Comparison of ENCODE assay signal across 1 cellular context in the genomic region with DNA sequence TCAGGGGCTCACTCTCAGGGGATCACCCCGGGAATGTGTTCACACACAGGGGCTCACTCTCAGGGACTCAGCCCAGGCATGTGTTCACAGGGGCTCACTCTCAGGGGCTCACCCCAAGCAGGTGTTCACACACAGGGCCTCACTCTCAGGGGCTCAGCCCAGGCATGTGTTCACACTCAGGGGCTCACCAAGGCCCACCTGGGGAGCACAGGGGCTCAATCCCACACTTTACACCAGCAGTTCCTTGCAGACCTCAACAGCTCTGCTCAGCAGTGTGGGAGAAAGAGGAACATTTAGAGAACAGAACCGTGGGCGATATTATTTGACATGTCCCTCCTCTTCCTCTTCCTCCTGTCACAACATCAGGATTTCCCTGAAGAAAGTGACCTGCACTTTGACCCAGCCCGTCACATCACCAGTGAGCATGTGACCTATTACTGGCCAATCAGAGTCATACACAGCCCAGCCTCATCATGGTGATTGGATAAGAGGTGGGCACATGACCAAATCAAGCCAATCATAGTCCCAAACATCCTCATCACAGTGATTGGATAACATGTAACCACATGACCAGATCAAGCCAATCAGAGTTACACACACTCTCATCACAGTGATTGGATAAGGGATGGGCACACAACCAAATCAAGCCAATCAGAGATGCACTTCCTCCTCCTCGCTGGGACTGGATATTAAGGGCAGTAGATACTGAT.
TF ChIP-seq lines count a peak whose summit lies in the region.

No MANE protein-coding gene starts in this region.

TF ChIP-seq in K562, 482 proteins besides CTCF, POLR2A, EP300 and RAD21 (continued from another document and continues in another):
- TF ChIP-seq, protein P1, sequence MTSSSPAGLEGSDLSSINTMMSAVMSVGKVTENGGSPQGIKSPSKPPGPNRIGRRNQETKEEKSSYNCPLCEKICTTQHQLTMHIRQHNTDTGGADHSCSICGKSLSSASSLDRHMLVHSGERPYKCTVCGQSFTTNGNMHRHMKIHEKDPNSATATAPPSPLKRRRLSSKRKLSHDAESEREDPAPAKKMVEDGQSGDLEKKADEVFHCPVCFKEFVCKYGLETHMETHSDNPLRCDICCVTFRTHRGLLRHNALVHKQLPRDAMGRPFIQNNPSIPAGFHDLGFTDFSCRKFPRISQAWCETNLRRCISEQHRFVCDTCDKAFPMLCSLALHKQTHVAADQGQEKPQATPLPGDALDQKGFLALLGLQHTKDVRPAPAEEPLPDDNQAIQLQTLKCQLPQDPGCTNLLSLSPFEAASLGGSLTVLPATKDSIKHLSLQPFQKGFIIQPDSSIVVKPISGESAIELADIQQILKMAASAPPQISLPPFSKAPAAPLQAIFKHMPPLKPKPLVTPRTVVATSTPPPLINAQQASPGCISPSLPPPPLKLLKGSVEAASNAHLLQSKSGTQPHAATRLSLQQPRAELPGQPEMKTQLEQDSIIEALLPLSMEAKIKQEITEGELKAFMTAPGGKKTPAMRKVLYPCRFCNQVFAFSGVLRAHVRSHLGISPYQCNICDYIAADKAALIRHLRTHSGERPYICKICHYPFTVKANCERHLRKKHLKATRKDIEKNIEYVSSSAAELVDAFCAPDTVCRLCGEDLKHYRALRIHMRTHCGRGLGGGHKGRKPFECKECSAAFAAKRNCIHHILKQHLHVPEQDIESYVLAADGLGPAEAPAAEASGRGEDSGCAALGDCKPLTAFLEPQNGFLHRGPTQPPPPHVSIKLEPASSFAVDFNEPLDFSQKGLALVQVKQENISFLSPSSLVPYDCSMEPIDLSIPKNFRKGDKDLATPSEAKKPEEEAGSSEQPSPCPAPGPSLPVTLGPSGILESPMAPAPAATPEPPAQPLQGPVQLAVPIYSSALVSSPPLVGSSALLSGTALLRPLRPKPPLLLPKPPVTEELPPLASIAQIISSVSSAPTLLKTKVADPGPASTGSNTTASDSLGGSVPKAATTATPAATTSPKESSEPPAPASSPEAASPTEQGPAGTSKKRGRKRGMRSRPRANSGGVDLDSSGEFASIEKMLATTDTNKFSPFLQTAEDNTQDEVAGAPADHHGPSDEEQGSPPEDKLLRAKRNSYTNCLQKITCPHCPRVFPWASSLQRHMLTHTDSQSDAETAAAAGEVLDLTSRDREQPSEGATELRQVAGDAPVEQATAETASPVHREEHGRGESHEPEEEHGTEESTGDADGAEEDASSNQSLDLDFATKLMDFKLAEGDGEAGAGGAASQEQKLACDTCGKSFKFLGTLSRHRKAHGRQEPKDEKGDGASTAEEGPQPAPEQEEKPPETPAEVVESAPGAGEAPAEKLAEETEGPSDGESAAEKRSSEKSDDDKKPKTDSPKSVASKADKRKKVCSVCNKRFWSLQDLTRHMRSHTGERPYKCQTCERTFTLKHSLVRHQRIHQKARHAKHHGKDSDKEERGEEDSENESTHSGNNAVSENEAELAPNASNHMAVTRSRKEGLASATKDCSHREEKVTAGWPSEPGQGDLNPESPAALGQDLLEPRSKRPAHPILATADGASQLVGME (CRISPR knock-in tag; IDR thresholded peaks at IDR 0.05) = peak; percentile 38; the same call in 1 of the 2 replicates
- no peak for TF ChIP-seq KDM1A (IDR thresholded peaks at IDR 0.05)
- peak; percentile 53; the same call in 1 of the 2 replicates for TF ChIP-seq HOMEZ (CRISPR knock-in tag; IDR thresholded peaks at IDR 0.05)
- TF ChIP-seq ZNF224 (CRISPR knock-in tag; IDR thresholded peaks at IDR 0.05) = no peak
- TF ChIP-seq SMARCE1 (IDR thresholded peaks at IDR 0.05) = no peak
- no peak for TF ChIP-seq ZNF124 (CRISPR knock-in tag; IDR thresholded peaks at IDR 0.05)
- no peak for TF ChIP-seq HNRNPL (IDR thresholded peaks at IDR 0.05; ENCODE audit: low read depth, low read length)
- TF ChIP-seq PRPF4 (IDR thresholded peaks at IDR 0.05; ENCODE audit: insufficient read depth, low read depth, low read length, poor library complexity, severe bottlenecking) = no peak
- TF ChIP-seq, protein P2, sequence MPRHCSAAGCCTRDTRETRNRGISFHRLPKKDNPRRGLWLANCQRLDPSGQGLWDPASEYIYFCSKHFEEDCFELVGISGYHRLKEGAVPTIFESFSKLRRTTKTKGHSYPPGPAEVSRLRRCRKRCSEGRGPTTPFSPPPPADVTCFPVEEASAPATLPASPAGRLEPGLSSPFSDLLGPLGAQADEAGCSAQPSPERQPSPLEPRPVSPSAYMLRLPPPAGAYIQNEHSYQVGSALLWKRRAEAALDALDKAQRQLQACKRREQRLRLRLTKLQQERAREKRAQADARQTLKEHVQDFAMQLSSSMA (CRISPR knock-in tag; IDR thresholded peaks at IDR 0.05) = no peak
- TF ChIP-seq CBX5 (IDR thresholded peaks at IDR 0.05; ENCODE audit: borderline replicate concordance, low read depth) = no peak
- no peak for TF ChIP-seq CBFA2T3 (IDR thresholded peaks at IDR 0.05)
- no peak for TF ChIP-seq KAT7 (CRISPR knock-in tag; IDR thresholded peaks at IDR 0.05; ENCODE audit: borderline replicate concordance)
- no peak for TF ChIP-seq NFE2 (IDR thresholded peaks at IDR 0.05; ENCODE audit: low read depth)
- no peak for TF ChIP-seq CREBBP (IDR thresholded peaks at IDR 0.05; ENCODE audit: low read depth, low read length)
- no peak for TF ChIP-seq ADNP (tag; IDR thresholded peaks at IDR 0.05)
- no peak for TF ChIP-seq TAF15 (IDR thresholded peaks at IDR 0.05; ENCODE audit: low read depth, low read length)
- no peak for TF ChIP-seq RBM14 (IDR thresholded peaks at IDR 0.05; ENCODE audit: borderline replicate concordance, insufficient read depth, low read depth, low read length)
- peak; percentile 58 for TF ChIP-seq KDM5B (IDR thresholded peaks at IDR 0.05; ENCODE audit: insufficient replicate concordance, low read depth, low read length)
- TF ChIP-seq NR2C1 (IDR thresholded peaks at IDR 0.05) = peak; percentile 94
- TF ChIP-seq NR2C1 (tag; IDR thresholded peaks at IDR 0.05) = peak; percentile 97
- no peak for TF ChIP-seq TEAD2 (tag; IDR thresholded peaks at IDR 0.05)
- no peak for TF ChIP-seq RFX1 (IDR thresholded peaks at IDR 0.05)
- TF ChIP-seq SNAPC5 (CRISPR knock-in tag; IDR thresholded peaks at IDR 0.05) = no peak
- TF ChIP-seq TCF15 (CRISPR knock-in tag; IDR thresholded peaks at IDR 0.05) = peak; percentile 30; the same call in 1 of the 2 replicates
- no peak for TF ChIP-seq EP400 (IDR thresholded peaks at IDR 0.05)
- no peak for TF ChIP-seq PTRF (tag; IDR thresholded peaks at IDR 0.05)
- TF ChIP-seq RAD51 (IDR thresholded peaks at IDR 0.05; ENCODE audit: borderline replicate concordance, low read depth) = peak; percentile 99
- TF ChIP-seq RBBP5 (IDR thresholded peaks at IDR 0.05; ENCODE audit: borderline replicate concordance, insufficient read depth, low read length, poor library complexity, severe bottlenecking) = no peak
- TF ChIP-seq, protein P3, sequence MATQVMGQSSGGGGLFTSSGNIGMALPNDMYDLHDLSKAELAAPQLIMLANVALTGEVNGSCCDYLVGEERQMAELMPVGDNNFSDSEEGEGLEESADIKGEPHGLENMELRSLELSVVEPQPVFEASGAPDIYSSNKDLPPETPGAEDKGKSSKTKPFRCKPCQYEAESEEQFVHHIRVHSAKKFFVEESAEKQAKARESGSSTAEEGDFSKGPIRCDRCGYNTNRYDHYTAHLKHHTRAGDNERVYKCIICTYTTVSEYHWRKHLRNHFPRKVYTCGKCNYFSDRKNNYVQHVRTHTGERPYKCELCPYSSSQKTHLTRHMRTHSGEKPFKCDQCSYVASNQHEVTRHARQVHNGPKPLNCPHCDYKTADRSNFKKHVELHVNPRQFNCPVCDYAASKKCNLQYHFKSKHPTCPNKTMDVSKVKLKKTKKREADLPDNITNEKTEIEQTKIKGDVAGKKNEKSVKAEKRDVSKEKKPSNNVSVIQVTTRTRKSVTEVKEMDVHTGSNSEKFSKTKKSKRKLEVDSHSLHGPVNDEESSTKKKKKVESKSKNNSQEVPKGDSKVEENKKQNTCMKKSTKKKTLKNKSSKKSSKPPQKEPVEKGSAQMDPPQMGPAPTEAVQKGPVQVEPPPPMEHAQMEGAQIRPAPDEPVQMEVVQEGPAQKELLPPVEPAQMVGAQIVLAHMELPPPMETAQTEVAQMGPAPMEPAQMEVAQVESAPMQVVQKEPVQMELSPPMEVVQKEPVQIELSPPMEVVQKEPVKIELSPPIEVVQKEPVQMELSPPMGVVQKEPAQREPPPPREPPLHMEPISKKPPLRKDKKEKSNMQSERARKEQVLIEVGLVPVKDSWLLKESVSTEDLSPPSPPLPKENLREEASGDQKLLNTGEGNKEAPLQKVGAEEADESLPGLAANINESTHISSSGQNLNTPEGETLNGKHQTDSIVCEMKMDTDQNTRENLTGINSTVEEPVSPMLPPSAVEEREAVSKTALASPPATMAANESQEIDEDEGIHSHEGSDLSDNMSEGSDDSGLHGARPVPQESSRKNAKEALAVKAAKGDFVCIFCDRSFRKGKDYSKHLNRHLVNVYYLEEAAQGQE (CRISPR knock-in tag; IDR thresholded peaks at IDR 0.05; ENCODE audit: low read depth) = 0 out of 2 replicates have a peak, but pooled peaks have one; percentile 39
- TF ChIP-seq SIN3B (IDR thresholded peaks at IDR 0.05; ENCODE audit: low read depth) = 0 out of 2 replicates have a peak, but pooled peaks have one; percentile 20
- TF ChIP-seq ZNF41 (CRISPR knock-in tag; conservative IDR thresholded peaks at IDR 0.05) = 0 out of 2 replicates have a peak, but pooled peaks have one; percentile 42
- no peak for TF ChIP-seq HDAC2 (IDR thresholded peaks at IDR 0.05)
- no peak for TF ChIP-seq ZNF717 (CRISPR knock-in tag; IDR thresholded peaks at IDR 0.05)
- 0 out of 2 replicates have a peak, but pooled peaks have one; percentile 24 for TF ChIP-seq ZNF165 (CRISPR knock-in tag; IDR thresholded peaks at IDR 0.05; ENCODE audit: borderline replicate concordance)
- peak; percentile 36; the same call in 1 of the 2 replicates for TF ChIP-seq MTA3 (IDR thresholded peaks at IDR 0.05; ENCODE audit: borderline replicate concordance)
- no peak for TF ChIP-seq SLC30A9 (CRISPR knock-in tag; IDR thresholded peaks at IDR 0.05)
- TF ChIP-seq MYC (IDR thresholded peaks at IDR 0.05; ENCODE audit: low read depth, low read length) = no peak
- peak; percentile 32; the same call in 1 of the 2 replicates for TF ChIP-seq MYC (CRISPR knock-in tag; IDR thresholded peaks at IDR 0.05; ENCODE audit: borderline replicate concordance, low read depth)
- no peak for TF ChIP-seq CEBPB (tag; IDR thresholded peaks at IDR 0.05)
- TF ChIP-seq ZSCAN29 (IDR thresholded peaks at IDR 0.05) = no peak
- TF ChIP-seq, protein P4, sequence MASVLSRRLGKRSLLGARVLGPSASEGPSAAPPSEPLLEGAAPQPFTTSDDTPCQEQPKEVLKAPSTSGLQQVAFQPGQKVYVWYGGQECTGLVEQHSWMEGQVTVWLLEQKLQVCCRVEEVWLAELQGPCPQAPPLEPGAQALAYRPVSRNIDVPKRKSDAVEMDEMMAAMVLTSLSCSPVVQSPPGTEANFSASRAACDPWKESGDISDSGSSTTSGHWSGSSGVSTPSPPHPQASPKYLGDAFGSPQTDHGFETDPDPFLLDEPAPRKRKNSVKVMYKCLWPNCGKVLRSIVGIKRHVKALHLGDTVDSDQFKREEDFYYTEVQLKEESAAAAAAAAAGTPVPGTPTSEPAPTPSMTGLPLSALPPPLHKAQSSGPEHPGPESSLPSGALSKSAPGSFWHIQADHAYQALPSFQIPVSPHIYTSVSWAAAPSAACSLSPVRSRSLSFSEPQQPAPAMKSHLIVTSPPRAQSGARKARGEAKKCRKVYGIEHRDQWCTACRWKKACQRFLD (CRISPR knock-in tag; IDR thresholded peaks at IDR 0.05) = 0 out of 2 replicates have a peak, but pooled peaks have one; percentile 52
- 0 out of 2 replicates have a peak, but pooled peaks have one; percentile 29 for TF ChIP-seq ZNF707 (CRISPR knock-in tag; conservative IDR thresholded peaks at IDR 0.05)
- TF ChIP-seq ZNF239 (CRISPR knock-in tag; IDR thresholded peaks at IDR 0.05) = no peak
- no peak for TF ChIP-seq CHD4 (IDR thresholded peaks at IDR 0.05; ENCODE audit: insufficient read depth, insufficient replicate concordance, low read depth, low read length, poor library complexity, severe bottlenecking)
- TF ChIP-seq TEAD1 (CRISPR knock-in tag; IDR thresholded peaks at IDR 0.05) = peak in 1 of 2 experiments; percentile 62; a peak in 2 of 4 replicates
- no peak for TF ChIP-seq GATAD2B (IDR thresholded peaks at IDR 0.05; ENCODE audit: borderline replicate concordance)
- TF ChIP-seq MBD2 (IDR thresholded peaks at IDR 0.05; ENCODE audit: borderline replicate concordance, low read depth) = peak; percentile 82
- TF ChIP-seq NFXL1 (CRISPR knock-in tag; IDR thresholded peaks at IDR 0.05) = no peak
- TF ChIP-seq MBD1 (CRISPR knock-in tag; IDR thresholded peaks at IDR 0.05) = no peak
- no peak for TF ChIP-seq COPS2 (conservative IDR thresholded peaks at IDR 0.05)
- no peak for TF ChIP-seq ZNF75A (CRISPR knock-in tag; IDR thresholded peaks at IDR 0.05)
- TF ChIP-seq ETV6 (IDR thresholded peaks at IDR 0.05; ENCODE audit: borderline replicate concordance in 1 of 2, low read depth in 2 of 2, low read length in 1 of 2) = no peak
- no peak for TF ChIP-seq ETV6 (CRISPR knock-in tag; IDR thresholded peaks at IDR 0.05; ENCODE audit: borderline replicate concordance)
- no peak for TF ChIP-seq ZNF696 (CRISPR knock-in tag; conservative IDR thresholded peaks at IDR 0.05)
- peak; percentile 44 for TF ChIP-seq ZNF134 (CRISPR knock-in tag; conservative IDR thresholded peaks at IDR 0.05)
- no peak for TF ChIP-seq BACH1 (tag; IDR thresholded peaks at IDR 0.05)
